10 cellular contexts compared by ENCODE assay signal in the genomic region with DNA sequence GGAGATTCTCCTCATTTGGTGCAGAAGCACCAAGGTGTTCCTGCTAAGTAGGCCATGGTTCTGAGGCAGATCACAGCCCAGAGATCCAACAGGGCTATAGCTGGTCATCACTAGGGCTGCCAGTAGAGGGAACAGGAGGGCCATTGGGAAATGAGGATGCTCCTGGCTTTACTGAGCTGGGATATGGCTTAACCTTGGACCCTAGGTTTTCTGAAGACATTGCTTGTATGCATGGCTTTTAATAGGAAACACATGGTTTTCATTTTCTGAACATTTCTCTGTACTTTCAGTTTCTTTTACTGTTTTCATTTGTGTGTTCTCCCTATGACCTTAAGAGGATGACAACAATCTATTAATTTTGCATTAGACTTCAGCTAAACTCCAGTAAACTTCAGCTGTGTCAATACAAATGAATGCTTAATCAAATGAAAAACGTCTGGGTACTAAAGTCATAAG. TPM values are rescaled to one million over a fixed set of nuclear protein-coding genes. Genes with fewer than 3 reads are reported as not detected.
DNase-seq lines count a peak whose midpoint lies in the region; ATAC-seq, FAIRE-seq and TF ChIP-seq lines count a peak whose summit lies in the region.
"Had no signal": no experiment of that assay in that cellular context is flagged by ENCODE, and none has a peak within 500 bp of the region (broad histone marks: within the 10 kb centered on the region; RNA-seq: fewer than 3 reads in every experiment).

A gene (minus strand): TSS at position 406 of the 456 bp plus-strand sequence. CDS start 262 bp downstream, at position 144.

- TF ChIP-seq POLR2A in H54 (IDR thresholded peaks at IDR 0.05; ENCODE audit: low read depth, low read length) (no peak), GM12892 (IDR thresholded peaks at IDR 0.05; ENCODE audit: low read depth, low read length) (no peak)

- peaks cover 17% of the 10 kb centered on the region; the same call in 1 of the 2 replicates for H3K4me1 ChIP-seq in MM.1S (ENCODE audit: low read length)

- no peaks in the 10 kb centered on the region for H3K9me2 ChIP-seq in MM.1S (replicated peaks; ENCODE audit: insufficient read depth, low read length)

- no peak within 1 kb of the TSS for H3K4me3 ChIP-seq in MM.1S (ENCODE audit: low read length)

- peak; percentile 63 for ATAC-seq in GM18519 (IDR thresholded peaks at IDR 0.05; ENCODE audit: low FRiP score, unreplicated experiment)
- ATAC-seq: Panc1 had no signal

- no peaks in the 10 kb centered on the region for H3K27me3 ChIP-seq in MM.1S (replicated peaks; ENCODE audit: insufficient read depth, low read length)

- no peak for DNase-seq in H54 (ENCODE audit: insufficient read length, low spot score)
- peak; percentile 24 for DNase-seq in MM.1S
- DNase-seq in iPS-NIHi7 (ENCODE audit: extremely low spot score) = peak; percentile 25
- DNase-seq in GM12892 (ENCODE audit: insufficient read length) = no peak
- no peak for DNase-seq in middle frontal gyrus (ENCODE audit: extremely low spot score, low spot score)
- no peak for DNase-seq in pons (ENCODE audit: low spot score)
- DNase-seq in activated effector memory CD4-positive, alpha-beta T cell treated with anti-CD3 and anti-CD28 coated beads, Interleukin-2, amount 50 U/mL, for 16 hours = no peak

- H3K79me2 ChIP-seq in MM.1S (ENCODE audit: low read length) = no peaks in the 10 kb centered on the region

- no peaks in the 10 kb centered on the region for H3F3A ChIP-seq in MM.1S (ENCODE audit: insufficient read depth, low read length)

- FAIRE-seq in H54 (lab: Jason Lieb, UNC) = peak; percentile 53
- no peak for FAIRE-seq in GM12892 (lab: Jason Lieb, UNC)

- peak within 1 kb of the TSS; percentile 41; the same call in 1 of the 2 replicates for H3K4me2 ChIP-seq in MM.1S (ENCODE audit: low read depth, low read length)

- no peak within 1 kb of the TSS for H3K9ac ChIP-seq in MM.1S (ENCODE audit: low read length)

- no peak within 1 kb of the TSS for H3K27ac ChIP-seq in MM.1S (ENCODE audit: low read length)
- H3K27ac ChIP-seq: epithelial cell of prostate had no signal

- H3K9me3 ChIP-seq in MM.1S (replicated peaks; ENCODE audit: insufficient read depth, low read length) = no peaks in the 10 kb centered on the region

- H2AFZ ChIP-seq in MM.1S (ENCODE audit: low read length) = no peak within 1 kb of the TSS

- H4K20me1 ChIP-seq in MM.1S (ENCODE audit: insufficient read depth, low read length) = no peaks in the 10 kb centered on the region

- no peaks in the 10 kb centered on the region for H3K36me3 ChIP-seq in MM.1S (replicated peaks; ENCODE audit: insufficient read depth, low read length)

- TF ChIP-seq CTCF in MM.1S (IDR thresholded peaks at IDR 0.05; ENCODE audit: low read length) = no peak

RNA-seq across cellular contexts. Expression of the gene that starts here (rescaled TPM):
- not detected for polyA plus RNA-seq in GM12892 (2012; ENCODE audit: missing spikeins)

Comparison
In these comparisons a context has a peak if more than half of its experiments do, and no peak if none do; other contexts are left out.
1. DNase-seq: peak in MM.1S (single experiment) and iPS-NIHi7 (single experiment); none in H54 (single experiment), GM12892 (single experiment), middle frontal gyrus (single experiment), pons (single experiment) and activated effector memory CD4-positive, alpha-beta T cell treated with anti-CD3 and anti-CD28 coated beads, Interleukin-2, amount 50 U/mL, for 16 hours (single experiment).